9 cellular contexts compared by ENCODE assay signal in the genomic region with DNA sequence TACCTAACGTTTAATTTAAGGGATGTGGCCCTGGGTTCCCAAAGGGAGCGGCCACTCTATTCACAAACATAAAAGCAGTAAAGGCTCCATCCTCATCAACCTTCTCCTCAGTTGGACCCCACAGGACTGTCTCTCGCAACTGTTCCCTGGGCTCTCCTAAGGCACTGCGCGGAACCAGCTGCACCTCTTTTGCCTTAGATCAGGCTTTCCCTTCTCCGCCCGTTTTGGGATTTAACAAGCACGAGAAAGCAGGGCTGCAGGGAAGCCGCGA. TPM values are rescaled to one million over a fixed set of nuclear protein-coding genes. Genes with fewer than 3 reads are reported as not detected.
A peak's percentile ranks its signal among the peaks of the same experiment; 100 is the strongest.
DNase-seq lines count a peak whose midpoint lies in the region; ATAC-seq, FAIRE-seq and TF ChIP-seq lines count a peak whose summit lies in the region.
"Had no signal": no experiment of that assay in that cellular context is flagged by ENCODE, and none has a peak within 500 bp of the region (broad histone marks: within the 10 kb centered on the region; RNA-seq: fewer than 3 reads in every experiment).

No MANE protein-coding gene starts in this region.

- H3K27me3 Mint-ChIP-seq in activated T-helper 2 cell treated with anti-CD3 and anti-CD28 coated beads, Interferon-gamma antibody, Interleukin-2, Interleukin-4, amounts not matched to agents 10 μg/mL and 5 μg/mL and 100 μg/mL, durations not matched to agents 14 hours and 24 hours and 36 hours (ENCODE audit: low read depth): no peaks in the 10 kb centered on the region

- no peak for TF ChIP-seq EP300 in A549 (IDR thresholded peaks at IDR 0.05)
- no peak for TF ChIP-seq EP300 in stomach (IDR thresholded peaks at IDR 0.05)

- TF ChIP-seq POLR2A in A549 (IDR thresholded peaks at IDR 0.05; ENCODE audit: low read length) (no peak), stomach (IDR thresholded peaks at IDR 0.05) (no peak)

- in situ Hi-C loops in HAP-1 (cut with MboI; ENCODE audit: low sequenced_read_pairs): loop anchor here (5.0 kb wide), 1 partner anchor 55 kb away; a partner anchor contains a TSS

- TF ChIP-seq RAD21 in A549 (conservative IDR thresholded peaks at IDR 0.05 in 1 of 2, IDR thresholded peaks at IDR 0.05 in 1 of 2): no peak

- H3K36me3 ChIP-seq in HAP-1 (replicated peaks) (peaks cover 26% of the 10 kb centered on the region), stomach (peaks cover 0 to 5% (median 4%) of the 10 kb centered on the region in 4 donors)

- H3K9me3 ChIP-seq in A549 (no peaks in the 10 kb centered on the region), HAP-1 (no peaks in the 10 kb centered on the region), stomach (no peaks in the 10 kb centered on the region)

- WGBS in A549 (ENCODE audit: missing lambda C conversion rate): 2% methylated on average over 10 of the region's 10 CpGs
- WGBS in stomach, 5 donors: 2 to 7% (median 5%) methylated on average over 10 of the region's 10 CpGs

- peak overlapping the region; percentile 91 for H3K4me3 Mint-ChIP-seq in activated T-helper 2 cell treated with anti-CD3 and anti-CD28 coated beads, Interferon-gamma antibody, Interleukin-2, Interleukin-4, amounts not matched to agents 10 μg/mL and 5 μg/mL and 100 μg/mL, durations not matched to agents 14 hours and 24 hours and 36 hours (ENCODE audit: low read depth)

- TF ChIP-seq CTCF in A549 (IDR thresholded peaks at IDR 0.05): no peak
- no peak for TF ChIP-seq CTCF in stomach (IDR thresholded peaks at IDR 0.05)

- FAIRE-seq in A549 (lab: Jason Lieb, UNC): no peak

- H3K4me3 ChIP-seq in A549: peak overlapping the region; percentile 89
- H3K4me3 ChIP-seq in HAP-1: peak overlapping the region; percentile 99
- peak overlapping the region; percentile 93 for H3K4me3 ChIP-seq in iPS-11a (ENCODE audit: low read depth, low read length)
- peak overlapping the region; percentile 95 to 100 (median 98) for H3K4me3 ChIP-seq in stomach

- peak overlapping the region; percentile 93 for H3K27ac Mint-ChIP-seq in activated T-helper 2 cell treated with anti-CD3 and anti-CD28 coated beads, Interferon-gamma antibody, Interleukin-2, Interleukin-4, amounts not matched to agents 10 μg/mL and 5 μg/mL and 100 μg/mL, durations not matched to agents 14 hours and 24 hours and 36 hours

- intact Hi-C loops in activated T-helper 2 cell treated with anti-CD3 and anti-CD28 coated beads, Interferon-gamma antibody, Interleukin-2, Interleukin-4, amounts not matched to agents 10 μg/mL and 5 μg/mL and 100 μg/mL, durations not matched to agents 14 hours and 24 hours and 36 hours (cut with micrococcal nuclease): no loop called here
- intact Hi-C loops in stomach (cut with DNase I; ENCODE audit: low total_unique reads): no loop called here

- CTCF ChIA-PET in A549 (lab: Yijun Ruan, JAX): interaction anchor here (0.6 to 2.4 kb wide), 7 partner anchors 10 to 193 kb away, joined by 3 to 7 read pairs (median 4); no protein-coding TSS in a partner anchor

- no peaks in the 10 kb centered on the region for H3K9me3 Mint-ChIP-seq in activated T-helper 2 cell treated with anti-CD3 and anti-CD28 coated beads, Interferon-gamma antibody, Interleukin-2, Interleukin-4, amounts not matched to agents 10 μg/mL and 5 μg/mL and 100 μg/mL, durations not matched to agents 14 hours and 24 hours and 36 hours

- no peak for DNase-seq in A549 (ENCODE audit: low read depth in 1 of 2, low spot score in 1 of 2)
- peak in 1 of 2 experiments; percentile 44 for DNase-seq in HAP-1 (ENCODE audit: low spot score in 2 of 2)
- DNase-seq in activated T-helper 2 cell treated with anti-CD3 and anti-CD28 coated beads, Interferon-gamma antibody, Interleukin-2, Interleukin-4, amounts not matched to agents 10 μg/mL and 5 μg/mL and 100 μg/mL, durations not matched to agents 14 hours and 24 hours and 36 hours (ENCODE audit: low spot score): no peak
- DNase-seq in stomach: peak; percentile 51
- DNase-seq in NCI-H1105 (lab: John Stamatoyannopoulos, UW): no peak
- no peak for DNase-seq in dermis blood vessel endothelial cell

- H3K4me2 ChIP-seq in A549: peak overlapping the region; percentile 98

- no peaks in the 10 kb centered on the region for H3K27me3 ChIP-seq in HAP-1 (ENCODE audit: low read depth)
- no peaks in the 10 kb centered on the region for H3K27me3 ChIP-seq in stomach

- H3K27ac ChIP-seq in A549 (peak overlapping the region; percentile 93 to 94), stomach (peak overlapping the region; percentile 91 to 99 (median 95))

- H3K36me3 Mint-ChIP-seq in activated T-helper 2 cell treated with anti-CD3 and anti-CD28 coated beads, Interferon-gamma antibody, Interleukin-2, Interleukin-4, amounts not matched to agents 10 μg/mL and 5 μg/mL and 100 μg/mL, durations not matched to agents 14 hours and 24 hours and 36 hours (ENCODE audit: low read depth): peaks cover 40% of the 10 kb centered on the region

- ATAC-seq in A549: peak in 1 of 2 experiments; percentile 51; a peak in 5 of 6 replicates
- no peak for ATAC-seq in HG02610 (IDR thresholded peaks at IDR 0.05; ENCODE audit: unreplicated experiment)

- H3K4me1 ChIP-seq in A549: peaks cover 29% of the 10 kb centered on the region
- H3K4me1 ChIP-seq in HAP-1: peaks cover 10% of the 10 kb centered on the region; the same call in 1 of the 2 replicates
- peaks cover 39 to 73% (median 62%) of the 10 kb centered on the region in 4 donors for H3K4me1 ChIP-seq in stomach

- POLR2A ChIA-PET in A549 (lab: Yijun Ruan, JAX): interaction anchor here (0.6 to 4.3 kb wide), 6 partner anchors 9 to 61 kb away, joined by 3 to 25 read pairs (median 4); a partner anchor contains a TSS

- H3K4me1 Mint-ChIP-seq in activated T-helper 2 cell treated with anti-CD3 and anti-CD28 coated beads, Interferon-gamma antibody, Interleukin-2, Interleukin-4, amounts not matched to agents 10 μg/mL and 5 μg/mL and 100 μg/mL, durations not matched to agents 14 hours and 24 hours and 36 hours (ENCODE audit: low read depth): peaks cover 22% of the 10 kb centered on the region

TF ChIP-seq in A549, 52 proteins besides CTCF, POLR2A, EP300 and RAD21 (continues in another document):
- no peak for TF ChIP-seq JUNB (IDR thresholded peaks at IDR 0.05)
- no peak for TF ChIP-seq ZNF302 (CRISPR knock-in tag; IDR thresholded peaks at IDR 0.05)
- TF ChIP-seq EHMT2 (IDR thresholded peaks at IDR 0.05; ENCODE audit: low read depth): no peak
- no peak for TF ChIP-seq ZFP36 (IDR thresholded peaks at IDR 0.05; ENCODE audit: borderline replicate concordance, partially characterized antibody)
- no peak for TF ChIP-seq KDM1A (IDR thresholded peaks at IDR 0.05; ENCODE audit: low read depth)
- no peak for TF ChIP-seq ZC3H11A (IDR thresholded peaks at IDR 0.05)
- no peak for TF ChIP-seq JUN (IDR thresholded peaks at IDR 0.05)
- TF ChIP-seq NPAS2 (CRISPR knock-in tag; IDR thresholded peaks at IDR 0.05; ENCODE audit: borderline replicate concordance): no peak

RNA-seq across cellular contexts. Expression of a gene that starts 0.7 kb away (rescaled TPM):
- polyA plus RNA-seq in A549 (2011; rRNA removed) (60.7 and 104 TPM in 2 replicates), A549 (2017; fragmentation: RNase III; extraction: RNeasy Plus Mini Kit Qiagen cat#74134 plus additional on column Dnase treatment) (67.8 to 79.5 TPM (median 75.2 TPM) in 3 replicates), stomach (10 to 100 TPM; 13.3 to 17.4 (median 16.2) TPM)
- polyA plus RNA-seq in A549 (2012; cell fraction: cytosol; rRNA removed): 28.3 and 43.8 TPM in 2 replicates
- polyA plus RNA-seq in A549 (2012; cell fraction: nucleus; rRNA removed): 41.6 and 66.0 TPM in 2 replicates
- 60.5 and 73.4 TPM in 2 replicates for polyA minus RNA-seq in A549 (2011; rRNA and poly(A)+ RNA removed)
- total RNA-seq in activated T-helper 2 cell treated with anti-CD3 and anti-CD28 coated beads, Interferon-gamma antibody, Interleukin-2, Interleukin-4, amounts not matched to agents 10 μg/mL and 5 μg/mL and 100 μg/mL, durations not matched to agents 14 hours and 24 hours and 36 hours: 134 and 135 TPM in 2 replicates
- total RNA-seq in stomach (10 to 100 TPM in 4 of 5 donors, 1 to 10 TPM in 1; 8.8 to 61.7 (median 28.1) TPM), dermis blood vessel endothelial cell (40.0 and 42.0 TPM in 2 replicates)

RNA-seq across cellular contexts. Expression of a gene that starts 38.1 kb away (rescaled TPM):
- polyA plus RNA-seq in A549 (2011; rRNA removed): not detected in 2 replicates
- polyA plus RNA-seq in A549 (2012; cell fraction: cytosol; rRNA removed): not detected in 2 replicates
- not detected in 2 replicates for polyA plus RNA-seq in A549 (2012; cell fraction: nucleus; rRNA removed)
- not detected in 3 replicates for polyA plus RNA-seq in A549 (2017; fragmentation: RNase III; extraction: RNeasy Plus Mini Kit Qiagen cat#74134 plus additional on column Dnase treatment)
- not detected in 2 replicates for polyA minus RNA-seq in A549 (2011; rRNA and poly(A)+ RNA removed)
- total RNA-seq in activated T-helper 2 cell treated with anti-CD3 and anti-CD28 coated beads, Interferon-gamma antibody, Interleukin-2, Interleukin-4, amounts not matched to agents 10 μg/mL and 5 μg/mL and 100 μg/mL, durations not matched to agents 14 hours and 24 hours and 36 hours: not detected in 2 replicates
- 1 to 10 TPM in 1 of 5 donors, not detected in 4; 2.9 TPM for total RNA-seq in stomach
- polyA plus RNA-seq in stomach: not detected
- total RNA-seq in dermis blood vessel endothelial cell: not detected in 2 replicates
- total RNA-seq: lung microvascular endothelial cell had no signal

RNA-seq across cellular contexts. Expression of a gene that starts 56.1 kb away (rescaled TPM):
- 53.7 and 54.2 TPM in 2 replicates for polyA plus RNA-seq in A549 (2011; rRNA removed)
- 25.0 and 26.9 TPM in 2 replicates for polyA plus RNA-seq in A549 (2012; cell fraction: cytosol; rRNA removed)
- 47.2 and 60.8 TPM in 2 replicates for polyA plus RNA-seq in A549 (2012; cell fraction: nucleus; rRNA removed)
- polyA plus RNA-seq in A549 (2017; fragmentation: RNase III; extraction: RNeasy Plus Mini Kit Qiagen cat#74134 plus additional on column Dnase treatment): 25.5 to 26.9 TPM (median 26.4 TPM) in 3 replicates
- polyA minus RNA-seq in A549 (2011; rRNA and poly(A)+ RNA removed): 102 and 103 TPM in 2 replicates
- total RNA-seq in activated T-helper 2 cell treated with anti-CD3 and anti-CD28 coated beads, Interferon-gamma antibody, Interleukin-2, Interleukin-4, amounts not matched to agents 10 μg/mL and 5 μg/mL and 100 μg/mL, durations not matched to agents 14 hours and 24 hours and 36 hours: 137 and 152 TPM in 2 replicates
- 100 to 1,000 TPM in 2 of 5 donors, 10 to 100 TPM in 3; 33.6 to 269 (median 87.0) TPM for total RNA-seq in stomach
- polyA plus RNA-seq in stomach: 10 to 100 TPM; 11.8 to 15.3 (median 13.2) TPM
- 23.5 and 33.4 TPM in 2 replicates for total RNA-seq in dermis blood vessel endothelial cell
